Comparison of ENCODE assay signal across 1 cellular context in genomic region chr14:103105580-103106168, GRCh38.
TF ChIP-seq lines count a peak whose summit lies in the region.

No MANE protein-coding gene starts in this region.

TF ChIP-seq in HepG2, 621 proteins besides CTCF, POLR2A, EP300 and RAD21:
- no peak for TF ChIP-seq NFRKB (IDR thresholded peaks at IDR 0.05)
- peak; percentile 18; the same call in 1 of the 2 replicates for TF ChIP-seq ZNF253 (CRISPR knock-in tag; IDR thresholded peaks at IDR 0.05; ENCODE audit: borderline replicate concordance)
- no peak for TF ChIP-seq POLR2AphosphoS5 (IDR thresholded peaks at IDR 0.05; ENCODE audit: low read depth, low read length)
- no peak for TF ChIP-seq NR2F2 (IDR thresholded peaks at IDR 0.05; ENCODE audit: borderline replicate concordance, low read depth)
- no peak for TF ChIP-seq ZBTB21 (CRISPR knock-in tag; IDR thresholded peaks at IDR 0.05)
- TF ChIP-seq RBM22 (optimal IDR thresholded peaks at IDR 0.05; ENCODE audit: low read length), result no peak
- TF ChIP-seq CHCHD3 (CRISPR knock-in tag; IDR thresholded peaks at IDR 0.05), result 0 out of 2 replicates have a peak, but pooled peaks have one; percentile 32
- TF ChIP-seq NONO (IDR thresholded peaks at IDR 0.05), result no peak
- 0 out of 2 replicates have a peak, but pooled peaks have one; percentile 23 for TF ChIP-seq NONO (CRISPR knock-in tag; conservative IDR thresholded peaks at IDR 0.05)
- TF ChIP-seq STAG1 (CRISPR knock-in tag; IDR thresholded peaks at IDR 0.05), result peak; percentile 33
